Comparison of ENCODE assay signal across 17 cellular contexts in the genomic region with DNA sequence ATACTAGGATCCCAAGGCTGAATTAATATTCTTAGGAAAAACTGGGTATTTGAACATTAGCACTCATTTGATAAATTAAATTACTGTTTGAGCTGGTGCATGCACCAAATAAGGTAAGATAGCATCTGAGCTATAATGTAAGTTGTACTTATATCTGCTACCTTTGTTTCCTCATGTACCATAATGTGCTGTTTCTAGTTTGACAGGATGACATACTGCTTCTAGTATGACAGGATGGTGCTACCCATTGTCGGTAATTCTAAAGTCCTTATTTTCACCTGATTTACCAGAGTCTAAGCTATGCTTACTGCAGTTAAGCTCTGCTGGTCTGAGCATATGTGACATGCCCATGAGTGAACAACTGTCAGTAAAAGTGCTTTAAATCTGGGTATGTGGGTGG.
A peak's percentile ranks its signal among the peaks of the same experiment; 100 is the strongest.
DNase-seq lines count a peak whose midpoint lies in the region; ATAC-seq and TF ChIP-seq lines count a peak whose summit lies in the region.
"Had no signal": no experiment of that assay in that cellular context is flagged by ENCODE, and none has a peak within 500 bp of the region (broad histone marks: within the 10 kb centered on the region; RNA-seq: fewer than 3 reads in every experiment).

No MANE protein-coding gene starts in this region.

- TF ChIP-seq EP300 in neural cell (conservative IDR thresholded peaks at IDR 0.05; ENCODE audit: poor library complexity, severe bottlenecking) = peak; percentile 91

- H2AFZ ChIP-seq in neural cell (ENCODE audit: low read depth, low read length) = no peak overlapping the region

- peak; percentile 16 for DNase-seq in NCI-H82 (lab: John Stamatoyannopoulos, UW)
- DNase-seq in NCI-H82 treated with DMSO at 0.1 percent for 48 hours (lab: John Stamatoyannopoulos, UW; ENCODE audit: unreplicated experiment) = no peak
- DNase-seq in CD1c-positive myeloid dendritic cell (ENCODE audit: extremely low spot score) = no peak
- no peak for DNase-seq in activated naive CD4-positive, alpha-beta T cell treated with anti-CD3 and anti-CD28 coated beads, Interleukin-2, amount 50 U/mL, for 72 hours (ENCODE audit: low spot score in 2 of 2)
- DNase-seq: AML-193; CD4-positive, alpha-beta memory T cell; CD4-positive, CD25-positive, alpha-beta regulatory T cell; CD8-positive, alpha-beta memory T cell; COR-L47; DMS79 treated with DMSO at 0.1 percent for 48 hours; GF-D8 had no signal

- no peak overlapping the region for H3K4me3 ChIP-seq in neural cell (ENCODE audit: low read length)
- H3K4me3 ChIP-seq: A549; BLaER1 treated with 17β-estradiol and CSF1 and Interleukin-3, amounts not matched to agents 10 nM and 100 nM had no signal

- peak overlapping the region; percentile 5 for H3K9ac ChIP-seq in neural cell (ENCODE audit: low read length)
- H3K9ac ChIP-seq: BLaER1 treated with 17β-estradiol and CSF1 and Interleukin-3, amounts not matched to agents 10 nM and 100 nM had no signal

- TF ChIP-seq CTCF in neural cell (IDR thresholded peaks at IDR 0.05; ENCODE audit: poor library complexity, severe bottlenecking) = no peak

- no peaks in the 10 kb centered on the region for H3K36me3 Mint-ChIP-seq in activated naive CD4-positive, alpha-beta T cell treated with anti-CD3 and anti-CD28 coated beads, Interleukin-2, amount 50 U/mL, for 72 hours
- H3K36me3 Mint-ChIP-seq: CD4-positive, alpha-beta memory T cell; CD4-positive, CD25-positive, alpha-beta regulatory T cell; CD8-positive, alpha-beta memory T cell had no signal

- TF ChIP-seq RAD21 in neural cell (conservative IDR thresholded peaks at IDR 0.05) = peak; percentile 17

- no peaks in the 10 kb centered on the region for H3K36me3 ChIP-seq in neural cell (ENCODE audit: insufficient read depth, low read length)
- H3K36me3 ChIP-seq: BLaER1 treated with 17β-estradiol and CSF1 and Interleukin-3, amounts not matched to agents 10 nM and 100 nM had no signal

- no peaks in the 10 kb centered on the region for H3K27me3 ChIP-seq in neural cell (ENCODE audit: insufficient read depth, low read depth, low read length)
- H3K27me3 ChIP-seq: BLaER1 treated with 17β-estradiol and CSF1 and Interleukin-3, amounts not matched to agents 10 nM and 100 nM had no signal

- no peak overlapping the region for H3K4me2 ChIP-seq in neural cell (ENCODE audit: low read length)
- H3K4me2 ChIP-seq: A549; BLaER1 treated with 17β-estradiol and CSF1 and Interleukin-3, amounts not matched to agents 10 nM and 100 nM had no signal

- H4K20me1 ChIP-seq in neural cell (ENCODE audit: insufficient read depth) = no peaks in the 10 kb centered on the region
- H4K20me1 ChIP-seq: BLaER1 treated with 17β-estradiol and CSF1 and Interleukin-3, amounts not matched to agents 10 nM and 100 nM had no signal

- H3K9me3 Mint-ChIP-seq in activated naive CD4-positive, alpha-beta T cell treated with anti-CD3 and anti-CD28 coated beads, Interleukin-2, amount 50 U/mL, for 72 hours = peaks cover 8 to 13% of the 10 kb centered on the region in 2 donors

- H3K79me2 ChIP-seq in neural cell (replicated peaks; ENCODE audit: insufficient read depth, low read length) = no peaks in the 10 kb centered on the region

- H3F3A ChIP-seq in neural cell (ENCODE audit: insufficient read depth, low read length, poor library complexity, severe bottlenecking) = no peaks in the 10 kb centered on the region

- H3K9me3 ChIP-seq in neural cell (ENCODE audit: low read length) = no peaks in the 10 kb centered on the region
- H3K9me3 ChIP-seq: A549 had no signal

- no peak for ATAC-seq in activated naive CD4-positive, alpha-beta T cell treated with anti-CD3 and anti-CD28 coated beads, Interleukin-2, amount 50 U/mL, for 72 hours
- ATAC-seq: A549 had no signal

- H3K27ac ChIP-seq in neural cell (ENCODE audit: low read length) = peak overlapping the region; percentile 69
- H3K27ac ChIP-seq: 22Rv1; A549; BLaER1 treated with 17β-estradiol and CSF1 and Interleukin-3, amounts not matched to agents 10 nM and 100 nM; C4-2B had no signal

- no peaks in the 10 kb centered on the region for H3K9me2 ChIP-seq in neural cell (ENCODE audit: insufficient read depth, low read length)

- no peak overlapping the region for H3K27ac Mint-ChIP-seq in activated naive CD4-positive, alpha-beta T cell treated with anti-CD3 and anti-CD28 coated beads, Interleukin-2, amount 50 U/mL, for 72 hours
- H3K27ac Mint-ChIP-seq: B cell; CD4-positive, alpha-beta memory T cell; CD4-positive, CD25-positive, alpha-beta regulatory T cell; CD8-positive, alpha-beta memory T cell had no signal

TF ChIP-seq in neural cell, 6 proteins besides CTCF, POLR2A, EP300 and RAD21:
- no peak for TF ChIP-seq SMC3 (conservative IDR thresholded peaks at IDR 0.05; ENCODE audit: poor library complexity)
- TF ChIP-seq POLR2AphosphoS5 (IDR thresholded peaks at IDR 0.05) = peak; percentile 80
- no peak for TF ChIP-seq MXI1 (conservative IDR thresholded peaks at IDR 0.05; ENCODE audit: poor library complexity, severe bottlenecking)
